In genomic region chr4:16443504-16444088, GRCh38 we compare ENCODE assay signal across 1 cellular context.
TF ChIP-seq lines count a peak whose summit lies in the region.

No MANE protein-coding gene starts in this region.

TF ChIP-seq in HepG2, 621 proteins besides CTCF, POLR2A, EP300 and RAD21 (continued from another document):
- TF ChIP-seq, protein P1, sequence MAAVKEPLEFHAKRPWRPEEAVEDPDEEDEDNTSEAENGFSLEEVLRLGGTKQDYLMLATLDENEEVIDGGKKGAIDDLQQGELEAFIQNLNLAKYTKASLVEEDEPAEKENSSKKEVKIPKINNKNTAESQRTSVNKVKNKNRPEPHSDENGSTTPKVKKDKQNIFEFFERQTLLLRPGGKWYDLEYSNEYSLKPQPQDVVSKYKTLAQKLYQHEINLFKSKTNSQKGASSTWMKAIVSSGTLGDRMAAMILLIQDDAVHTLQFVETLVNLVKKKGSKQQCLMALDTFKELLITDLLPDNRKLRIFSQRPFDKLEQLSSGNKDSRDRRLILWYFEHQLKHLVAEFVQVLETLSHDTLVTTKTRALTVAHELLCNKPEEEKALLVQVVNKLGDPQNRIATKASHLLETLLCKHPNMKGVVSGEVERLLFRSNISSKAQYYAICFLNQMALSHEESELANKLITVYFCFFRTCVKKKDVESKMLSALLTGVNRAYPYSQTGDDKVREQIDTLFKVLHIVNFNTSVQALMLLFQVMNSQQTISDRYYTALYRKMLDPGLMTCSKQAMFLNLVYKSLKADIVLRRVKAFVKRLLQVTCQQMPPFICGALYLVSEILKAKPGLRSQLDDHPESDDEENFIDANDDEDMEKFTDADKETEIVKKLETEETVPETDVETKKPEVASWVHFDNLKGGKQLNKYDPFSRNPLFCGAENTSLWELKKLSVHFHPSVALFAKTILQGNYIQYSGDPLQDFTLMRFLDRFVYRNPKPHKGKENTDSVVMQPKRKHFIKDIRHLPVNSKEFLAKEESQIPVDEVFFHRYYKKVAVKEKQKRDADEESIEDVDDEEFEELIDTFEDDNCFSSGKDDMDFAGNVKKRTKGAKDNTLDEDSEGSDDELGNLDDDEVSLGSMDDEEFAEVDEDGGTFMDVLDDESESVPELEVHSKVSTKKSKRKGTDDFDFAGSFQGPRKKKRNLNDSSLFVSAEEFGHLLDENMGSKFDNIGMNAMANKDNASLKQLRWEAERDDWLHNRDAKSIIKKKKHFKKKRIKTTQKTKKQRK (IDR thresholded peaks at IDR 0.05; ENCODE audit: low read length) = no peak
- TF ChIP-seq ZNF782 (CRISPR knock-in tag; IDR thresholded peaks at IDR 0.05; ENCODE audit: borderline replicate concordance) = no peak
- no peak for TF ChIP-seq ZNF296 (CRISPR knock-in tag; conservative IDR thresholded peaks at IDR 0.05)
- no peak for TF ChIP-seq ZFP37 (CRISPR knock-in tag; IDR thresholded peaks at IDR 0.05; ENCODE audit: borderline replicate concordance)
